ENCODE assay signal across 9 cellular contexts in the genomic region with DNA sequence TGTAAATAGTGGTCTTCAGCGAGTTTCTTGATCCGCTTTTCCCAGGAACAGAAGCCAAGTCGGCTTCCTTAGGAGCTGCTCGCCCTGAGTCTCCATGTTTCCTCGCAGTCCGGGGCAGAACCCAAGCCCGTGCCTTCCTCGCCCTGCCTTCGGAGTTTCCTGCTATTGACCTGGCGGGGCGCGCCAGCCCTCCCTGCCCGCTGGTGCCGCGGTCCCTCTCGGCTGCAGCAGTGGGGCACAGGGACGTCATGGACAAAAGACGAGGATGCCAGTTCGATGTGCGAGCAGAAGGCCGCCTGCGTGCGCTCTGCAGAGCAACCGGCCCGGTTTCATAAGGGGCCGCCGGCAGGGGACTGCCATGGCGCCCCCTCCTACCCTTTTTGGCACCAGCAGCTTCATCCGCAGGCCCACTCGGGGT.
A peak's percentile ranks its signal among the peaks of the same experiment; 100 is the strongest.
DNase-seq lines count a peak whose midpoint lies in the region; ATAC-seq, FAIRE-seq and TF ChIP-seq lines count a peak whose summit lies in the region.
"Had no signal": no experiment of that assay in that cellular context is flagged by ENCODE, and none has a peak within 500 bp of the region (broad histone marks: within the 10 kb centered on the region; RNA-seq: fewer than 3 reads in every experiment).

No MANE protein-coding gene starts in this region.

- no peaks in the 10 kb centered on the region for H3K9me3 ChIP-seq in BLaER1 treated with 17β-estradiol and CSF1 and Interleukin-3, amounts not matched to agents 10 nM and 100 nM (replicated peaks in 1 of 11)

- H3K4me3 ChIP-seq in BLaER1 treated with 17β-estradiol and CSF1 and Interleukin-3, amounts not matched to agents 10 nM and 100 nM = peak overlapping the region; percentile 48 to 71 (median 58)
- peak overlapping the region; percentile 37 for H3K4me3 ChIP-seq in cardiac fibroblast (replicated peaks in 1 of 2; ENCODE audit: low read depth in 2 of 2, low read length in 2 of 2)

- H3K4me1 ChIP-seq in BLaER1 treated with 17β-estradiol and CSF1 and Interleukin-3, amounts not matched to agents 10 nM and 100 nM = peaks cover 5 to 28% (median 12%) of the 10 kb centered on the region in 10 experiments; a peak in 15 of 20 replicates

- H3K4me2 ChIP-seq in BLaER1 treated with 17β-estradiol and CSF1 and Interleukin-3, amounts not matched to agents 10 nM and 100 nM = peak overlapping the region; percentile 87 to 96 (median 93)

- H3K27me3 Mint-ChIP-seq in stimulated activated memory B cell treated with anti-CD40 and anti-IgM and Interleukin-4, amounts not matched to agents 10 μg/mL and 1 μg/mL and 100 μg/mL, for 72 hours = no peaks in the 10 kb centered on the region

- peak overlapping the region; percentile 52 to 77 (median 74) for H3K9ac ChIP-seq in BLaER1 treated with 17β-estradiol and CSF1 and Interleukin-3, amounts not matched to agents 10 nM and 100 nM

- peaks cover 16 to 41% (median 21%) of the 10 kb centered on the region in 11 experiments for H3K27me3 ChIP-seq in BLaER1 treated with 17β-estradiol and CSF1 and Interleukin-3, amounts not matched to agents 10 nM and 100 nM

- H3K27ac Mint-ChIP-seq in stimulated activated memory B cell treated with anti-CD40 and anti-IgM and Interleukin-4, amounts not matched to agents 10 μg/mL and 1 μg/mL and 100 μg/mL, for 72 hours = peak overlapping the region; percentile 77

- no peaks in the 10 kb centered on the region for H3K36me3 Mint-ChIP-seq in stimulated activated memory B cell treated with anti-CD40 and anti-IgM and Interleukin-4, amounts not matched to agents 10 μg/mL and 1 μg/mL and 100 μg/mL, for 72 hours

- peaks cover 23% of the 10 kb centered on the region for H3K4me1 Mint-ChIP-seq in stimulated activated memory B cell treated with anti-CD40 and anti-IgM and Interleukin-4, amounts not matched to agents 10 μg/mL and 1 μg/mL and 100 μg/mL, for 72 hours

- H3K36me3 ChIP-seq in BLaER1 treated with 17β-estradiol and CSF1 and Interleukin-3, amounts not matched to agents 10 nM and 100 nM = no peaks in the 10 kb centered on the region

- H4K20me1 ChIP-seq in BLaER1 treated with 17β-estradiol and CSF1 and Interleukin-3, amounts not matched to agents 10 nM and 100 nM = peaks cover 0 to 3% (median 0%) of the 10 kb centered on the region in 11 experiments; a peak in 1 of 22 replicates

- ATAC-seq in GM21723 (IDR thresholded peaks at IDR 0.05; ENCODE audit: unreplicated experiment) (peak; percentile 14), GM18870 (IDR thresholded peaks at IDR 0.05; ENCODE audit: unreplicated experiment) (no peak)
- peak; percentile 35 for ATAC-seq in stimulated activated memory B cell treated with anti-CD40 and anti-IgM and Interleukin-4, amounts not matched to agents 10 μg/mL and 1 μg/mL and 100 μg/mL, for 72 hours

- FAIRE-seq in D721Med (lab: Jason Lieb, UNC) = no peak
- FAIRE-seq: keratinocyte had no signal

- TF ChIP-seq CTCF in cardiac fibroblast (IDR thresholded peaks at IDR 0.05; ENCODE audit: low read depth, low read length) = peak; percentile 16
- no peak for TF ChIP-seq CTCF in D721Med (IDR thresholded peaks at IDR 0.05; ENCODE audit: insufficient read depth, missing control alignments)

- H3K27ac ChIP-seq in BLaER1 treated with 17β-estradiol and CSF1 and Interleukin-3, amounts not matched to agents 10 nM and 100 nM = peak overlapping the region; percentile 27 to 69 (median 57); a peak in 18 of 22 replicates

- no peaks in the 10 kb centered on the region for H3K9me3 Mint-ChIP-seq in stimulated activated memory B cell treated with anti-CD40 and anti-IgM and Interleukin-4, amounts not matched to agents 10 μg/mL and 1 μg/mL and 100 μg/mL, for 72 hours

- DNase-seq in SKM-1 treated with dmso at 0.1 percent for 144 hours (lab: John Stamatoyannopoulos, UW; ENCODE audit: unreplicated experiment) = peak; percentile 29
- DNase-seq in cardiac fibroblast (ENCODE audit: low read depth in 2 of 2) = peak; percentile 27 to 31
- DNase-seq in left kidney (ENCODE audit: low read depth, low spot score) = peak; percentile 65
- no peak for DNase-seq in D721Med (ENCODE audit: insufficient read length, low spot score)

- peak overlapping the region; percentile 79 for H3K4me3 Mint-ChIP-seq in stimulated activated memory B cell treated with anti-CD40 and anti-IgM and Interleukin-4, amounts not matched to agents 10 μg/mL and 1 μg/mL and 100 μg/mL, for 72 hours
